In genomic region chr5:160198886-160199409, GRCh38 we compare ENCODE assay signal across 8 cellular contexts. TPM values are rescaled to one million over a fixed set of nuclear protein-coding genes. Genes with fewer than 3 reads are reported as not detected.
A peak's percentile ranks its signal among the peaks of the same experiment; 100 is the strongest.
DNase-seq lines count a peak whose midpoint lies in the region; ATAC-seq and TF ChIP-seq lines count a peak whose summit lies in the region.

No MANE protein-coding gene starts in this region.

- DNase-seq in esophagus muscularis mucosa (ENCODE audit: extremely low spot score) (no peak), retinal pigment epithelial cell (ENCODE audit: low read depth) (no peak)
- DNase-seq in activated CD4-positive, alpha-beta T cell treated with anti-CD3 and anti-CD28 coated beads for 1 hour, result no peak
- DNase-seq in activated CD8-positive, alpha-beta memory T cell treated with anti-CD3 and anti-CD28 coated beads, Interleukin-2, amount 50 U/mL, for 4 hours, result no peak

- no peaks in the 10 kb centered on the region for H3K27me3 ChIP-seq in OCI-LY3 (ENCODE audit: low read depth, low read length)
- H3K27me3 ChIP-seq in esophagus muscularis mucosa, result no peaks in the 10 kb centered on the region

- intact Hi-C loops in esophagus muscularis mucosa (cut with DNase I), result loop anchor here (2.0 to 5.0 kb wide), 2 partner anchors 146 to 177 kb away; no protein-coding TSS in a partner anchor

- no peaks in the 10 kb centered on the region for H4K20me1 ChIP-seq in OCI-LY3 (ENCODE audit: insufficient read depth, low read length)

- no peak overlapping the region; the same call in 1 of the 2 replicates for H3K9ac ChIP-seq in OCI-LY3 (ENCODE audit: low read length)

- TF ChIP-seq EP300 in esophagus muscularis mucosa (IDR thresholded peaks at IDR 0.05), result no peak

- H3K9me3 ChIP-seq in OCI-LY3 (ENCODE audit: insufficient read depth, low read length) (no peaks in the 10 kb centered on the region), esophagus muscularis mucosa (no peaks in the 10 kb centered on the region)

- H2AFZ ChIP-seq in OCI-LY3 (ENCODE audit: low read depth, low read length), result peak overlapping the region; percentile 65

- H3K4me1 ChIP-seq in OCI-LY3 (ENCODE audit: low read length), result peaks cover 9% of the 10 kb centered on the region; the same call in 1 of the 2 replicates
- H3K4me1 ChIP-seq in esophagus muscularis mucosa, result peaks cover 11 to 13% (median 11%) of the 10 kb centered on the region in 4 donors

- TF ChIP-seq CTCF in OCI-LY3 (IDR thresholded peaks at IDR 0.05; ENCODE audit: low read depth, low read length) (no peak), esophagus muscularis mucosa (IDR thresholded peaks at IDR 0.05) (no peak), retinal pigment epithelial cell (conservative IDR thresholded peaks at IDR 0.05; ENCODE audit: low read depth, low read length) (no peak)

- TF ChIP-seq POLR2A in esophagus muscularis mucosa (IDR thresholded peaks at IDR 0.05; ENCODE audit: low read depth), result no peak

- 47% methylated on average over 8 of the region's 8 CpGs for WGBS in esophagus muscularis mucosa

- peak overlapping the region; percentile 98 for H3K4me2 ChIP-seq in OCI-LY3 (ENCODE audit: low read length)

- H3K79me2 ChIP-seq in OCI-LY3 (ENCODE audit: low read length), result no peaks in the 10 kb centered on the region

- peak overlapping the region; percentile 78 for H3K4me3 ChIP-seq in OCI-LY3 (ENCODE audit: low read length)
- peak overlapping the region; percentile 44 to 62 (median 52) for H3K4me3 ChIP-seq in esophagus muscularis mucosa
- peak overlapping the region; percentile 26 for H3K4me3 ChIP-seq in retinal pigment epithelial cell (ENCODE audit: low read length)

- H3K36me3 ChIP-seq in OCI-LY3 (replicated peaks; ENCODE audit: low read depth, low read length) (no peaks in the 10 kb centered on the region), esophagus muscularis mucosa (no peaks in the 10 kb centered on the region)

- ATAC-seq in GM18867 (IDR thresholded peaks at IDR 0.05; ENCODE audit: unreplicated experiment) (peak; percentile 21), HG02678 (IDR thresholded peaks at IDR 0.05; ENCODE audit: unreplicated experiment) (no peak), GM19397 (IDR thresholded peaks at IDR 0.05; ENCODE audit: unreplicated experiment) (no peak)

- H3K27ac ChIP-seq in OCI-LY3 (ENCODE audit: low read length) (no peak overlapping the region), esophagus muscularis mucosa (replicated peaks in 1 of 4) (no peak overlapping the region)

RNA-seq across cellular contexts. Expression of gene FABP6, which starts 30.4 kb away (rescaled TPM):
- total RNA-seq in esophagus muscularis mucosa, result not detected

Comparison
In these comparisons a context has a peak if more than half of its experiments do, and no peak if none do; other contexts are left out.
1. H3K4me3 ChIP-seq: peak in every context shown above with its lines; median percentile 78 in OCI-LY3; 52 in esophagus muscularis mucosa; 26 in retinal pigment epithelial cell.